Comparison of ENCODE assay signal across 20 cellular contexts in the genomic region with DNA sequence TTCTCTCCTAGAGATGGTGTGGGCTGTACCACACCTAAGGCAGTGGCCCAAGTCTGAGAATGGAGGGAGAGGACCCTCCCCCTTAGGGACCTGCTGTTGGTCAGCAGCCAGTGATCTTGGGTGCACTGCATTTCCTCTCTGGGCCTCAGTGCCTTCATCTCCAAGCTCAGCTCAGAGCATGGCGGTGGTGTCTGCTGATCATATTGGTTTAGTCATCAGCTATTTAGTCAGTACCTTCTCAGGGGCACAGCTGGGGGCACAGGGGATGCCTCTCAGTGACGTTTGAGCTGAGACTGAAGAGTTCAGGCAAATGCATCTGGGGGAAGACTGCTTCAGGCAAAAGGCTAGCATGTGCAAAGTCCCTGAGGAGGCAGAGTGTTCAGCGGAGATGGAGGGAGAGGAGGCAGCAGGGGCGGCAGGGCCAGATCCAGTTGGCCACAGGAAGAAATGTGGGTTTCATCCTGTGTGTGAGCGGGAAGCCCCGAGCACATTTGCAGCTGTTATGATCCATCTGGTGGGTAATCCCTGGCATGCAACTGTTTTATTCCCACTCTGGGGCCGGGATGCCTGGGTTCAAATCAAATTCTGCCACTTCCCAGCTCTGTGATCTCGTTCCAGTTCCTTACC. TPM values are rescaled to one million over a fixed set of nuclear protein-coding genes. Genes with fewer than 3 reads are reported as not detected.
DNase-seq lines count a peak whose midpoint lies in the region; TF ChIP-seq lines count a peak whose summit lies in the region.
"Had no signal": no experiment of that assay in that cellular context is flagged by ENCODE, and none has a peak within 500 bp of the region (broad histone marks: within the 10 kb centered on the region; RNA-seq: fewer than 3 reads in every experiment).

No MANE protein-coding gene starts in this region.

- TF ChIP-seq POLR2A in testis (IDR thresholded peaks at IDR 0.05), result no peak

- no peak overlapping the region for H3K27ac Mint-ChIP-seq in endodermal cell
- H3K27ac Mint-ChIP-seq: activated B cell treated with CpG ODN at 0.5 μM for 24 hours; activated T-helper 17 cell treated with anti-CD3 and anti-CD28 coated beads, Interleukin-2, amount 50 U/mL, for 72 hours had no signal

- no peaks in the 10 kb centered on the region for H3K27me3 ChIP-seq in endodermal cell (ENCODE audit: control insufficient read depth, insufficient read depth, low read length, poor library complexity, severe bottlenecking)
- H3K27me3 ChIP-seq in osteoblast (ENCODE audit: insufficient read depth, low read length), result no peaks in the 10 kb centered on the region
- H3K27me3 ChIP-seq in testis, result no peaks in the 10 kb centered on the region
- H3K27me3 ChIP-seq: hepatocyte, upper lobe of right lung had no signal

- WGBS in endodermal cell (ENCODE audit: insufficient coverage in 1 of 2, insufficient read length in 1 of 2), 2 experiments, result 83 to 88% methylated on average over 8 of the region's 8 CpGs
- 66 to 78% methylated on average over 3 to 8 of the region's 8 CpGs for WGBS in testis, 2 donors

- peaks cover 11% of the 10 kb centered on the region for H3K27me3 Mint-ChIP-seq in endodermal cell (ENCODE audit: insufficient read depth)
- H3K27me3 Mint-ChIP-seq: activated B cell treated with CpG ODN at 0.5 μM for 24 hours; activated T-helper 17 cell treated with anti-CD3 and anti-CD28 coated beads, Interleukin-2, amount 50 U/mL, for 72 hours had no signal

- H3K4me3 Mint-ChIP-seq in endodermal cell, result no peak overlapping the region
- H3K4me3 Mint-ChIP-seq: activated B cell treated with CpG ODN at 0.5 μM for 24 hours; activated T-helper 17 cell treated with anti-CD3 and anti-CD28 coated beads, Interleukin-2, amount 50 U/mL, for 72 hours; neural crest cell had no signal

- H3K4me3 ChIP-seq in endodermal cell (ENCODE audit: low read length), result no peak overlapping the region
- no peak overlapping the region for H3K4me3 ChIP-seq in osteoblast (ENCODE audit: insufficient read depth, low read length)
- no peak overlapping the region for H3K4me3 ChIP-seq in testis
- H3K4me3 ChIP-seq: hepatocyte, left ventricle myocardium inferior, prostate gland, upper lobe of right lung had no signal

- DNase-seq in NCI-H82 (lab: John Stamatoyannopoulos, UW) (peak; percentile 64), NCI-H82 treated with DMSO at 0.1 percent for 48 hours (lab: John Stamatoyannopoulos, UW; ENCODE audit: unreplicated experiment) (no peak), LHCN-M2 (ENCODE audit: low read depth) (peak; percentile 89), endodermal cell (peak; percentile 48), osteoblast (ENCODE audit: insufficient read length, low spot score, missing footprints) (peak; percentile 67), anterior cingulate cortex (lab: John Stamatoyannopoulos, UW) (no peak), testis (no peak), epidermal melanocyte (ENCODE audit: insufficient read length, low spot score) (no peak)
- DNase-seq: DMS79 had no signal

- H3K36me3 ChIP-seq in endodermal cell (ENCODE audit: control insufficient read depth, insufficient read depth, low read length), result no peaks in the 10 kb centered on the region
- H3K36me3 ChIP-seq in osteoblast (ENCODE audit: insufficient read depth, low read length), result peaks cover 19% of the 10 kb centered on the region
- H3K36me3 ChIP-seq in testis (ENCODE audit: low read depth, missing control alignments), result no peaks in the 10 kb centered on the region
- H3K36me3 ChIP-seq: prostate gland had no signal

- peaks cover 2% of the 10 kb centered on the region for H3K36me3 Mint-ChIP-seq in endodermal cell (ENCODE audit: low read depth)
- H3K36me3 Mint-ChIP-seq: activated naive CD4-positive, alpha-beta T cell treated with anti-CD3 and anti-CD28 coated beads, Interleukin-2, amount 50 U/mL, for 72 hours had no signal

- H3K9me3 Mint-ChIP-seq in endodermal cell, result no peaks in the 10 kb centered on the region
- H3K9me3 Mint-ChIP-seq: activated B cell treated with CpG ODN at 0.5 μM for 24 hours; activated naive CD4-positive, alpha-beta T cell treated with anti-CD3 and anti-CD28 coated beads, Interleukin-2, amount 50 U/mL, for 72 hours; activated T-helper 17 cell treated with anti-CD3 and anti-CD28 coated beads, Interleukin-2, amount 50 U/mL, for 72 hours; IgD-negative memory B cell; neural crest cell had no signal

- H3K9me3 ChIP-seq in endodermal cell (ENCODE audit: control insufficient read depth, low read length), result no peaks in the 10 kb centered on the region
- H3K9me3 ChIP-seq in osteoblast (ENCODE audit: low read depth, low read length), result no peaks in the 10 kb centered on the region
- no peaks in the 10 kb centered on the region for H3K9me3 ChIP-seq in testis
- H3K9me3 ChIP-seq: left ventricle myocardium inferior, prostate gland, upper lobe of right lung had no signal

- peaks cover 14% of the 10 kb centered on the region for H3K4me1 Mint-ChIP-seq in endodermal cell
- H3K4me1 Mint-ChIP-seq: activated T-helper 17 cell treated with anti-CD3 and anti-CD28 coated beads, Interleukin-2, amount 50 U/mL, for 72 hours had no signal

- H3K79me2 ChIP-seq in osteoblast (ENCODE audit: insufficient read depth, low read length), result peaks cover 12% of the 10 kb centered on the region
- H3K79me2 ChIP-seq: hepatocyte had no signal

- H3K9ac ChIP-seq in endodermal cell (ENCODE audit: extremely low read depth, low read length, poor library complexity, severe bottlenecking), result no peak overlapping the region

- H4K20me1 ChIP-seq in osteoblast (ENCODE audit: insufficient read depth, low read length), result peaks cover 10% of the 10 kb centered on the region

- no peak overlapping the region for H3K4me2 ChIP-seq in osteoblast (ENCODE audit: insufficient read depth, low read length)
- H3K4me2 ChIP-seq: hepatocyte had no signal

- TF ChIP-seq CTCF in endodermal cell (conservative IDR thresholded peaks at IDR 0.05) (no peak), osteoblast (IDR thresholded peaks at IDR 0.05; ENCODE audit: extremely low read depth, low read depth, low read length) (no peak), testis (IDR thresholded peaks at IDR 0.05) (no peak)

- intact Hi-C loops in testis (cut with DNase I; ENCODE audit: low total_unique reads), result no loop called here

- no peak overlapping the region for H3K27ac ChIP-seq in endodermal cell (ENCODE audit: low read depth, low read length)
- no peak overlapping the region for H3K27ac ChIP-seq in osteoblast (ENCODE audit: low read depth, low read length)
- no peak overlapping the region for H3K27ac ChIP-seq in testis
- H3K27ac ChIP-seq: hepatocyte, left ventricle myocardium inferior, prostate gland, upper lobe of right lung had no signal

- H2AFZ ChIP-seq in osteoblast (ENCODE audit: low read length), result no peak overlapping the region
- H2AFZ ChIP-seq: hepatocyte had no signal

- H3K4me1 ChIP-seq in endodermal cell (ENCODE audit: control insufficient read depth, insufficient read depth, low read length) (no peaks in the 10 kb centered on the region), osteoblast (ENCODE audit: insufficient read depth, low read length) (peaks cover 12% of the 10 kb centered on the region), testis (peaks cover 46% of the 10 kb centered on the region)
- H3K4me1 ChIP-seq: prostate gland had no signal

RNA-seq across cellular contexts. Expression of gene PGLS, which starts 15.7 kb away (rescaled TPM):
- 87.7 and 99.5 TPM in 2 replicates for total RNA-seq in LHCN-M2 (2014; rRNA removed)
- 133 TPM for polyA plus RNA-seq in LHCN-M2 (2012)
- total RNA-seq in endodermal cell, result 100 to 1,000 TPM; 121 to 132 TPM
- polyA plus RNA-seq in endodermal cell (2013, experiment 1 of 2), result 79.1 TPM
- 76.6 TPM for polyA plus RNA-seq in endodermal cell (2013, experiment 2 of 2)
- total RNA-seq in osteoblast, result 84.6 and 98.1 TPM in 2 replicates
- 10 to 100 TPM; 77.7 to 82.9 TPM for total RNA-seq in testis
- 44.3 TPM for polyA plus RNA-seq in testis (ENCODE audit: insufficient read depth, low read depth, low replicate concordance)

RNA-seq across cellular contexts. Expression of gene SLC27A1, which starts 25.4 kb away (rescaled TPM):
- total RNA-seq in LHCN-M2 (2014; rRNA removed), result 10.0 and 14.1 TPM in 2 replicates
- polyA plus RNA-seq in LHCN-M2 (2012), result 10.2 TPM
- total RNA-seq in endodermal cell, result 10 to 100 TPM; 11.8 to 16.9 TPM
- 15.4 TPM for polyA plus RNA-seq in endodermal cell (2013, experiment 1 of 2)
- polyA plus RNA-seq in endodermal cell (2013, experiment 2 of 2), result 12.7 TPM
- total RNA-seq in osteoblast, result 47.4 and 64.4 TPM in 2 replicates
- total RNA-seq in testis, result 100 to 1,000 TPM in 1 of 2 donors, 10 to 100 TPM in 1; 92.8 to 105 TPM
- polyA plus RNA-seq in testis (ENCODE audit: insufficient read depth, low read depth, low replicate concordance), result 25.9 TPM

RNA-seq across cellular contexts. Expression of gene NXNL1, which starts 35.0 kb away (rescaled TPM):
- total RNA-seq in LHCN-M2 (2014; rRNA removed) (not detected in 2 replicates), endodermal cell (not detected), osteoblast (not detected in 2 replicates), testis (under 1 TPM in 1 of 2 donors, not detected in 1; 0.87 TPM)
- not detected for polyA plus RNA-seq in LHCN-M2 (2012)
- not detected for polyA plus RNA-seq in endodermal cell (2013, experiment 1 of 2)
- polyA plus RNA-seq in endodermal cell (2013, experiment 2 of 2), result not detected
- polyA plus RNA-seq in testis (ENCODE audit: insufficient read depth, low read depth, low replicate concordance), result not detected
- total RNA-seq: activated B cell treated with CpG ODN at 0.5 μM for 24 hours; activated naive CD4-positive, alpha-beta T cell treated with anti-CD3 and anti-CD28 coated beads, Interleukin-2, amount 50 U/mL, for 72 hours; activated T-helper 17 cell treated with anti-CD3 and anti-CD28 coated beads, Interleukin-2, amount 50 U/mL, for 72 hours; epithelial cell of proximal tubule; hepatocyte; neural crest cell; prostate gland; Right ventricle myocardium inferior; upper lobe of right lung had no signal
- polyA plus RNA-seq: hepatocyte, IgD-negative memory B cell had no signal

RNA-seq across cellular contexts. Expression of gene TMEM221, which starts 47.3 kb away (rescaled TPM):
- total RNA-seq in LHCN-M2 (2014; rRNA removed), result not detected in 2 replicates
- polyA plus RNA-seq in LHCN-M2 (2012), result 0.02 TPM
- total RNA-seq in endodermal cell, result 1 to 10 TPM; 3.5 to 4.8 TPM
- polyA plus RNA-seq in endodermal cell (2013, experiment 1 of 2), result 2.2 TPM
- 2.0 TPM for polyA plus RNA-seq in endodermal cell (2013, experiment 2 of 2)
- not detected in 2 replicates for total RNA-seq in osteoblast
- total RNA-seq in testis, result 1 to 10 TPM in 1 of 2 donors, under 1 TPM in 1; 0.68 to 2.6 TPM
- polyA plus RNA-seq in testis (ENCODE audit: insufficient read depth, low read depth, low replicate concordance), result 1.4 TPM
- total RNA-seq: activated B cell treated with CpG ODN at 0.5 μM for 24 hours; activated naive CD4-positive, alpha-beta T cell treated with anti-CD3 and anti-CD28 coated beads, Interleukin-2, amount 50 U/mL, for 72 hours; activated T-helper 17 cell treated with anti-CD3 and anti-CD28 coated beads, Interleukin-2, amount 50 U/mL, for 72 hours; epithelial cell of proximal tubule; Right ventricle myocardium inferior; upper lobe of right lung had no signal
- polyA plus RNA-seq: IgD-negative memory B cell had no signal

RNA-seq across cellular contexts. Expression of gene COLGALT1, which starts 59.7 kb away (rescaled TPM):
- total RNA-seq in LHCN-M2 (2014; rRNA removed) (79.3 and 86.9 TPM in 2 replicates), endodermal cell (10 to 100 TPM; 61.2 to 68.3 TPM), osteoblast (106 and 108 TPM in 2 replicates), testis (10 to 100 TPM; 70.3 to 94.5 TPM)
- 65.6 TPM for polyA plus RNA-seq in LHCN-M2 (2012)
- 52.8 TPM for polyA plus RNA-seq in endodermal cell (2013, experiment 1 of 2)
- 49.6 TPM for polyA plus RNA-seq in endodermal cell (2013, experiment 2 of 2)
- polyA plus RNA-seq in testis (ENCODE audit: insufficient read depth, low read depth, low replicate concordance), result 52.0 TPM

Comparison
In these comparisons a context has a peak if more than half of its experiments do, and no peak if none do; other contexts are left out.
1. DNase-seq: peak in NCI-H82 (single experiment), LHCN-M2 (single experiment), endodermal cell (single experiment) and osteoblast (single experiment); none in NCI-H82 treated with DMSO at 0.1 percent for 48 hours (single experiment), anterior cingulate cortex (0 of 58), testis (single experiment) and epidermal melanocyte (single experiment).